ENCODE assay signal across 1 cellular context in genomic region chr9:25129537-25129936, GRCh38.
A peak's percentile ranks its signal among the peaks of the same experiment; 100 is the strongest.
TF ChIP-seq lines count a peak whose summit lies in the region.

No MANE protein-coding gene starts in this region.

TF ChIP-seq in SK-N-SH, 30 proteins besides CTCF, POLR2A, EP300 and RAD21 (continued from another document):
- no peak for TF ChIP-seq REST (IDR thresholded peaks at IDR 0.05; ENCODE audit: low read depth, low read length)
- TF ChIP-seq JUND (IDR thresholded peaks at IDR 0.05): no peak
- no peak for TF ChIP-seq SMC3 (IDR thresholded peaks at IDR 0.05; ENCODE audit: low read depth, low read length)
- TF ChIP-seq FOXJ3 (CRISPR knock-in tag; IDR thresholded peaks at IDR 0.05): no peak
- TF ChIP-seq POLR2AphosphoS5 (IDR thresholded peaks at IDR 0.05; ENCODE audit: low read depth, low read length): no peak
- no peak for TF ChIP-seq MEF2A (IDR thresholded peaks at IDR 0.05; ENCODE audit: borderline replicate concordance, low read depth)
- no peak for TF ChIP-seq USF2 (IDR thresholded peaks at IDR 0.05; ENCODE audit: borderline replicate concordance, low read depth, low read length)
- TF ChIP-seq GATA2 (CRISPR knock-in tag; IDR thresholded peaks at IDR 0.05): peak; percentile 55
